15 cellular contexts compared by ENCODE assay signal in the genomic region with DNA sequence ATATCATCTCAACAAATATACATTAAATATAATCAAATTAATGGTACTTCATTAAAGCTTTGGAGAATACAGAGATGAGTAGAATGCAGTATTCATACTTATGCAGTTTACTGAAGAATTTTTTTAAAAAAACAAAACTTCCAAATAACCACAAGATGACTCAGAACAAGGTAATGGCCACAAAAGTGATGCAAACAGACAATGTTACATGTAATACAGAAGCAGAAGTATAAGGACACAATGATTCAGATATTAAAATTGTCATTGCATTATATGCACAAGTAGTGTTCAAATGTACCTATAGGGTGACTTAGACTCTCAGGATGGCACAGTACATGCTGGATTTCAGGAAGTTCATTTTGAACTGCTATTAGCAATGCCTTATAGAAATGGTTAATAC.
A peak's percentile ranks its signal among the peaks of the same experiment; 100 is the strongest.
DNase-seq lines count a peak whose midpoint lies in the region; TF ChIP-seq lines count a peak whose summit lies in the region.
"Had no signal": no experiment of that assay in that cellular context is flagged by ENCODE, and none has a peak within 500 bp of the region (broad histone marks: within the 10 kb centered on the region; RNA-seq: fewer than 3 reads in every experiment).

No MANE protein-coding gene starts in this region.

- no peak overlapping the region for H3K27ac ChIP-seq in mammary epithelial cell (ENCODE audit: insufficient read depth, low read depth, low read length)
- no peak overlapping the region for H3K27ac ChIP-seq in mesenchymal stem cell (ENCODE audit: low read length, poor library complexity, severe bottlenecking)
- H3K27ac ChIP-seq in osteoblast (ENCODE audit: low read depth, low read length) = no peak overlapping the region
- H3K27ac ChIP-seq: 22Rv1, thyroid gland had no signal

- dilution Hi-C loops in mammary epithelial cell (cut with HindIII; ENCODE audit: low sequenced_read_pairs) = no loop called here

- H2BK5ac ChIP-seq in mesenchymal stem cell (ENCODE audit: low read depth, low read length, poor library complexity, severe bottlenecking) = no peak overlapping the region

- H4K20me1 ChIP-seq in mammary epithelial cell (ENCODE audit: insufficient read depth, low read length) = no peaks in the 10 kb centered on the region
- H4K20me1 ChIP-seq in osteoblast (ENCODE audit: insufficient read depth, low read length) = no peaks in the 10 kb centered on the region

- H2BK120ac ChIP-seq in mesenchymal stem cell (ENCODE audit: low read depth, low read length) = no peak overlapping the region

- no peak overlapping the region for H3K4me3 ChIP-seq in mammary epithelial cell (replicated peaks in 1 of 3; ENCODE audit: insufficient read depth in 1 of 3, low read depth in 2 of 3, low read length in 3 of 3)
- H3K4me3 ChIP-seq in mesenchymal stem cell (ENCODE audit: insufficient read depth in 1 of 2, low read depth in 1 of 2, low read length in 2 of 2) = no peak overlapping the region
- no peak overlapping the region for H3K4me3 ChIP-seq in osteoblast (ENCODE audit: insufficient read depth, low read length)
- H3K4me3 ChIP-seq: mucosa of descending colon, thyroid gland had no signal

- H3K4ac ChIP-seq in mesenchymal stem cell (ENCODE audit: low read depth in 1 of 2, low read length in 2 of 2) = no peak overlapping the region

- H3K79me2 ChIP-seq in mammary epithelial cell (ENCODE audit: insufficient read depth, low read length) (no peaks in the 10 kb centered on the region), osteoblast (ENCODE audit: insufficient read depth, low read length) (no peaks in the 10 kb centered on the region)

- H2BK15ac ChIP-seq in mesenchymal stem cell (ENCODE audit: low read depth, poor library complexity, severe bottlenecking) = no peak overlapping the region

- TF ChIP-seq CTCF in mammary epithelial cell (conservative IDR thresholded peaks at IDR 0.05 in 1 of 2, IDR thresholded peaks at IDR 0.05 in 1 of 2; ENCODE audit: extremely low read depth in 1 of 2, insufficient read depth in 1 of 2, low read depth in 1 of 2, low read length in 2 of 2) (no peak), osteoblast (IDR thresholded peaks at IDR 0.05; ENCODE audit: extremely low read depth, low read depth, low read length) (no peak)

- H3K9ac ChIP-seq in mammary epithelial cell (ENCODE audit: insufficient read depth, low read length) (no peak overlapping the region), mesenchymal stem cell (ENCODE audit: low read length) (no peak overlapping the region)

- no peak overlapping the region for H3K14ac ChIP-seq in mesenchymal stem cell (ENCODE audit: low read length in 2 of 2)

- no peak overlapping the region for H2AFZ ChIP-seq in mammary epithelial cell (ENCODE audit: low read depth, low read length)
- H2AFZ ChIP-seq in mesenchymal stem cell (ENCODE audit: low read depth, low read length) = no peak overlapping the region
- no peak overlapping the region for H2AFZ ChIP-seq in osteoblast (ENCODE audit: low read length)

- in situ Hi-C loops in mammary epithelial cell (cut with MboI; ENCODE audit: low sequenced_read_pairs in 2 of 2) = no loop called here

- H4K91ac ChIP-seq in mesenchymal stem cell (ENCODE audit: low read length) = no peak overlapping the region

- CTCF ChIA-PET in mammary epithelial cell (lab: Charles Lee; ENCODE audit: low non-redundant PET) = no interaction called here

- DNase-seq in DMS53 (lab: John Stamatoyannopoulos, UW) (peak; percentile 16), DMS53 treated with DMSO at 0.1 percent for 48 hours (lab: John Stamatoyannopoulos, UW; ENCODE audit: unreplicated experiment) (no peak), NCI-H460 (ENCODE audit: extremely low read depth, low read depth) (peak; percentile 9), mammary epithelial cell (peak; percentile 31), mesenchymal stem cell (peak; percentile 30), DMS 273 (lab: John Stamatoyannopoulos, UW; ENCODE audit: unreplicated experiment) (no peak), osteoblast (ENCODE audit: insufficient read length, low spot score, missing footprints) (no peak), NCI-H774 (lab: John Stamatoyannopoulos, UW) (no peak)
- DNase-seq: left colon, mucosa of descending colon, NCI-H1092, NCI-H2081, NCI-H510A treated with DMSO at 0.1 percent for 48 hours, thyroid gland had no signal

- no peaks in the 10 kb centered on the region for H3K79me1 ChIP-seq in mesenchymal stem cell (replicated peaks; ENCODE audit: low read length, poor library complexity, severe bottlenecking)

- intact Hi-C loops in mammary epithelial cell (cut with micrococcal nuclease) = no loop called here

- H2BK12ac ChIP-seq in mesenchymal stem cell (ENCODE audit: low read length in 2 of 2) = no peak overlapping the region

- no peaks in the 10 kb centered on the region for H3K9me3 ChIP-seq in mammary epithelial cell (replicated peaks; ENCODE audit: insufficient read depth, low read length)
- peaks cover 4% of the 10 kb centered on the region for H3K9me3 ChIP-seq in mesenchymal stem cell (ENCODE audit: control insufficient read depth, low read length)
- no peaks in the 10 kb centered on the region for H3K9me3 ChIP-seq in osteoblast (ENCODE audit: low read depth, low read length)
- H3K9me3 ChIP-seq: mucosa of descending colon, thyroid gland had no signal

- H3K27me3 ChIP-seq in mammary epithelial cell (ENCODE audit: insufficient read depth, low read length) = peaks cover 14% of the 10 kb centered on the region
- H3K27me3 ChIP-seq in mesenchymal stem cell (ENCODE audit: control insufficient read depth in 1 of 2, insufficient read depth in 1 of 2, low read length in 2 of 2) = peaks cover 0 to 4% of the 10 kb centered on the region in 2 experiments
- no peaks in the 10 kb centered on the region for H3K27me3 ChIP-seq in osteoblast (ENCODE audit: insufficient read depth, low read length)
- H3K27me3 ChIP-seq: thyroid gland had no signal

- no peak overlapping the region for H3K18ac ChIP-seq in mesenchymal stem cell (ENCODE audit: low read depth in 1 of 2, low read length in 2 of 2)

- no peak overlapping the region for H3K23ac ChIP-seq in mesenchymal stem cell (ENCODE audit: low read length in 2 of 2)

- H3K36me3 ChIP-seq in mammary epithelial cell (ENCODE audit: insufficient read depth, low read length) (no peaks in the 10 kb centered on the region), mesenchymal stem cell (ENCODE audit: control insufficient read depth in 1 of 2, insufficient read depth in 2 of 2, low read depth in 1 of 2, low read length in 2 of 2) (no peaks in the 10 kb centered on the region), osteoblast (ENCODE audit: insufficient read depth, low read length) (no peaks in the 10 kb centered on the region)
- H3K36me3 ChIP-seq: thyroid gland had no signal

- H3K4me2 ChIP-seq in mammary epithelial cell (ENCODE audit: insufficient read depth, low read depth, low read length) (no peak overlapping the region), mesenchymal stem cell (ENCODE audit: low read length, poor library complexity, severe bottlenecking) (no peak overlapping the region), osteoblast (ENCODE audit: insufficient read depth, low read length) (no peak overlapping the region)

- H4K8ac ChIP-seq in mesenchymal stem cell (ENCODE audit: low read length) = no peak overlapping the region

- no peak overlapping the region for H2AK5ac ChIP-seq in mesenchymal stem cell (ENCODE audit: low read length, severe bottlenecking)

- BruUV-seq in mammary epithelial cell (replicated peaks; lab: Mats Ljungman, UMichigan) = no TSS peak

- H3K4me1 ChIP-seq in mammary epithelial cell (ENCODE audit: insufficient read depth, low read length) (no peaks in the 10 kb centered on the region), mesenchymal stem cell (ENCODE audit: control insufficient read depth, insufficient read depth, low read depth, low read length) (no peaks in the 10 kb centered on the region), osteoblast (ENCODE audit: insufficient read depth, low read length) (no peaks in the 10 kb centered on the region)
- H3K4me1 ChIP-seq: thyroid gland had no signal

Comparison
In these comparisons a context has a peak if more than half of its experiments do, and no peak if none do; other contexts are left out.
1. DNase-seq: peak in DMS53 (single experiment), NCI-H460 (single experiment), mammary epithelial cell (single experiment) and mesenchymal stem cell (single experiment); none in DMS53 treated with DMSO at 0.1 percent for 48 hours (single experiment), DMS 273 (single experiment), osteoblast (single experiment) and NCI-H774 (single experiment).